ENCODE assay signal across 1 cellular context in genomic region chr20:11214281-11214680, GRCh38.
TF ChIP-seq lines count a peak whose summit lies in the region.

No MANE protein-coding gene starts in this region.

TF ChIP-seq in H1, 55 proteins besides CTCF, POLR2A, EP300 and RAD21:
- TF ChIP-seq FOSL1 (IDR thresholded peaks at IDR 0.05; ENCODE audit: insufficient read depth, low read depth, low read length) = no peak
- TF ChIP-seq KDM4A (IDR thresholded peaks at IDR 0.05; ENCODE audit: low read depth, low read length, severe bottlenecking) = no peak
- no peak for TF ChIP-seq HDAC6 (IDR thresholded peaks at IDR 0.05; ENCODE audit: low read depth, low read length)
- TF ChIP-seq TBP (IDR thresholded peaks at IDR 0.05; ENCODE audit: low read depth, low read length) = no peak
- no peak for TF ChIP-seq POLR2AphosphoS5 (IDR thresholded peaks at IDR 0.05; ENCODE audit: low read depth, low read length)
- TF ChIP-seq JUN (IDR thresholded peaks at IDR 0.05; ENCODE audit: low read depth, low read length) = no peak
- TF ChIP-seq CHD2 (IDR thresholded peaks at IDR 0.05; ENCODE audit: low read length) = no peak
- no peak for TF ChIP-seq ATF2 (IDR thresholded peaks at IDR 0.05; ENCODE audit: low read length)
